ENCODE assay signal across 8 cellular contexts in genomic region chr12:47740536-47741339, GRCh38. TPM values are rescaled to one million over a fixed set of nuclear protein-coding genes. Genes with fewer than 3 reads are reported as not detected.
DNase-seq lines count a peak whose midpoint lies in the region; ATAC-seq and TF ChIP-seq lines count a peak whose summit lies in the region.
"Had no signal": no experiment of that assay in that cellular context is flagged by ENCODE, and none has a peak within 500 bp of the region (broad histone marks: within the 10 kb centered on the region; RNA-seq: fewer than 3 reads in every experiment).

No MANE protein-coding gene starts in this region.

- peaks cover 0 to 23% (median 0%) of the 10 kb centered on the region in 6 donors for H3K36me3 ChIP-seq in spleen
- no peaks in the 10 kb centered on the region for H3K36me3 ChIP-seq in left lung
- no peaks in the 10 kb centered on the region for H3K36me3 ChIP-seq in prostate gland

- 49 to 57% (median 55%) methylated on average over 15 to 22 of the region's 22 CpGs for WGBS in spleen, 5 donors
- WGBS in prostate gland = 80% methylated on average over 22 of the region's 22 CpGs

- H3K4me1 ChIP-seq in spleen (peaks cover 25 to 70% (median 54%) of the 10 kb centered on the region in 6 donors), left lung (peaks cover 20 to 53% of the 10 kb centered on the region in 2 donors), prostate gland (replicated peaks) (no peaks in the 10 kb centered on the region)

- ATAC-seq in GM19395 (IDR thresholded peaks at IDR 0.05; ENCODE audit: unreplicated experiment) = peak; percentile 34
- peak; percentile 36 for ATAC-seq in HG03025 (IDR thresholded peaks at IDR 0.05; ENCODE audit: low FRiP score, unreplicated experiment)
- ATAC-seq in left lung = no peak

- TF ChIP-seq POLR2A in spleen (IDR thresholded peaks at IDR 0.05) (no peak), prostate gland (IDR thresholded peaks at IDR 0.05) (no peak)

- H3K27me3 ChIP-seq in spleen (replicated peaks in 1 of 7) = no peaks in the 10 kb centered on the region
- H3K27me3 ChIP-seq in left lung = no peaks in the 10 kb centered on the region
- H3K27me3 ChIP-seq in prostate gland (replicated peaks; ENCODE audit: insufficient read depth) = no peaks in the 10 kb centered on the region

- H3K9me3 ChIP-seq in spleen (no peaks in the 10 kb centered on the region), left lung (no peaks in the 10 kb centered on the region), prostate gland (no peaks in the 10 kb centered on the region)

- TF ChIP-seq CTCF in spleen (IDR thresholded peaks at IDR 0.05 in 8 of 11, conservative IDR thresholded peaks at IDR 0.05 in 3 of 11) (peak in 1 of 11 experiments; percentile 7), left lung (IDR thresholded peaks at IDR 0.05) (no peak), prostate gland (IDR thresholded peaks at IDR 0.05) (no peak)

- H3K4me3 ChIP-seq in spleen (peak overlapping the region in 1 of 8 donors; percentile 31), left lung (no peak overlapping the region), prostate gland (no peak overlapping the region)

- DNase-seq in spleen (no peak), left lung (no peak), islet precursor cell (no peak), prostate gland (ENCODE audit: low spot score) (no peak)

- peak overlapping the region; percentile 92 for H3K27ac ChIP-seq in angular gyrus (ENCODE audit: low read depth, low read length)
- H3K27ac ChIP-seq in spleen = peak overlapping the region; percentile 2 to 78 (median 38)
- H3K27ac ChIP-seq in left lung = peak overlapping the region in 1 of 2 donors; percentile 0
- no peak overlapping the region for H3K27ac ChIP-seq in prostate gland

- intact Hi-C loops in spleen (cut with DNase I; ENCODE audit: low total_unique reads) (no loop called here), left lung (cut with DNase I) (no loop called here), prostate gland (cut with DNase I) (loop anchor here (5.0 kb wide), 1 partner anchor 37 kb away; no protein-coding TSS in a partner anchor)

RNA-seq across cellular contexts. Expression of gene ENDOU, which starts 15.4 kb away (rescaled TPM):
- under 1 TPM in 3 of 7 donors, not detected in 4; 0.32 to 0.92 (median 0.70) TPM for total RNA-seq in spleen
- polyA plus RNA-seq in spleen = under 1 TPM; 0.05 to 0.16 (median 0.13) TPM
- not detected for total RNA-seq in left lung
- 1 to 10 TPM in 1 of 2 donors, not detected in 1; 1.0 TPM for total RNA-seq in prostate gland
- total RNA-seq: myocyte had no signal

RNA-seq across cellular contexts. Expression of gene RAPGEF3, which starts 17.9 kb away (rescaled TPM):
- total RNA-seq in spleen = 10 to 100 TPM; 50.6 to 84.3 (median 57.8) TPM
- polyA plus RNA-seq in spleen = 100 to 1,000 TPM in 1 of 3 donors, 10 to 100 TPM in 2; 21.4 to 116 (median 64.3) TPM
- 10 to 100 TPM; 15.9 to 28.9 TPM for total RNA-seq in left lung
- 10 to 100 TPM; 19.1 to 28.5 TPM for total RNA-seq in prostate gland

RNA-seq across cellular contexts. Expression of gene SLC48A1, which starts 32.3 kb away (rescaled TPM):
- total RNA-seq in spleen (10 to 100 TPM; 20.2 to 66.4 (median 42.3) TPM), left lung (10 to 100 TPM; 35.4 to 38.6 TPM), prostate gland (10 to 100 TPM; 39.0 to 52.5 TPM)
- 10 to 100 TPM in 1 of 3 donors, 1 to 10 TPM in 2; 8.4 to 24.1 (median 9.5) TPM for polyA plus RNA-seq in spleen

RNA-seq across cellular contexts. Expression of gene RPAP3, which starts 34.9 kb away (rescaled TPM):
- total RNA-seq in spleen (10 to 100 TPM; 15.8 to 35.5 (median 27.1) TPM), left lung (10 to 100 TPM; 18.5 to 20.7 TPM), prostate gland (10 to 100 TPM; 15.0 to 26.5 TPM)
- 10 to 100 TPM; 12.2 to 15.2 (median 14.4) TPM for polyA plus RNA-seq in spleen

Comparison
In these comparisons a context has a peak if more than half of its experiments do, and no peak if none do; other contexts are left out.
1. H3K27ac ChIP-seq: peak in angular gyrus (single experiment) and spleen (8 of 8); none in prostate gland (0 of 2).